8 cellular contexts compared by ENCODE assay signal in the genomic region with DNA sequence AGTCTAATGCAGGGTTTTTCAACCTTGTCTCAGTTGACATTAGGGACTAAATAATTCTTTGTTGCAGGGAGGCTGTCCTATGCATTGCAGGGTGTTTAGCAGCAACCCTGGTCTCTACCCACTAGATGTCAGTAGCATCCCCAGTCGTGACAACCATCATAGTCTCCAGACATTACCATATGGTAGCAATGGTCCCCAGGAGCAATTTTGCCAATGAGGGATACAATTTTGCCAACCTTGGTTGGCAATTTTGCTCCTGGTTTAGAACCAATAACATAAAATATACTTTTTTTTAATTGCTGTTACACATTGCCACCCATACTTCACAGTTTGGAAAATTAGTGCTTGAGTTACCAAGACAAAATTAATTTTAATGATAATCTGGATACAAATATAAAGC. TPM values are rescaled to one million over a fixed set of nuclear protein-coding genes. Genes with fewer than 3 reads are reported as not detected.
DNase-seq lines count a peak whose midpoint lies in the region; ATAC-seq, FAIRE-seq and TF ChIP-seq lines count a peak whose summit lies in the region.

No MANE protein-coding gene starts in this region.

- H3K27ac Mint-ChIP-seq in astrocyte (ENCODE audit: unreplicated experiment): no peak overlapping the region

- no peaks in the 10 kb centered on the region for H3K9me3 ChIP-seq in astrocyte (ENCODE audit: insufficient read depth, low read depth, low read length)
- H3K9me3 ChIP-seq in tibial nerve: no peaks in the 10 kb centered on the region

- H3K36me3 Mint-ChIP-seq in astrocyte (ENCODE audit: low read depth, unreplicated experiment): no peaks in the 10 kb centered on the region

- TF ChIP-seq POLR2A in tibial nerve (IDR thresholded peaks at IDR 0.05): no peak

- no peak overlapping the region for H3K4me3 ChIP-seq in astrocyte (ENCODE audit: insufficient read depth, low read depth, low read length)
- H3K4me3 ChIP-seq in tibial nerve: no peak overlapping the region

- no peak overlapping the region for H3K9ac ChIP-seq in astrocyte (ENCODE audit: low read length)

- H3K79me2 ChIP-seq in astrocyte (ENCODE audit: insufficient read depth, low read length): no peaks in the 10 kb centered on the region

- no peak overlapping the region for H3K4me2 ChIP-seq in astrocyte (ENCODE audit: low read length)

- peaks cover 5% of the 10 kb centered on the region for H3K4me1 Mint-ChIP-seq in astrocyte (ENCODE audit: low read depth, unreplicated experiment)

- peak; percentile 88 for TF ChIP-seq CTCF in astrocyte (IDR thresholded peaks at IDR 0.05; ENCODE audit: insufficient read depth, low read depth, low read length)
- TF ChIP-seq CTCF in tibial nerve (IDR thresholded peaks at IDR 0.05): peak in 3 of 5 experiments; percentile 21 to 40 (median 31)

- FAIRE-seq in astrocyte (lab: Jason Lieb, UNC): no peak

- H4K20me1 ChIP-seq in astrocyte (ENCODE audit: insufficient read depth, low read length): no peaks in the 10 kb centered on the region

- H3K27ac ChIP-seq in astrocyte (ENCODE audit: low read depth, low read length): no peak overlapping the region
- H3K27ac ChIP-seq in tibial nerve: no peak overlapping the region

- no peaks in the 10 kb centered on the region for H3K27me3 ChIP-seq in astrocyte (ENCODE audit: insufficient read depth, low read length)
- H3K27me3 ChIP-seq in tibial nerve: peaks cover 0 to 15% of the 10 kb centered on the region in 2 donors

- DNase-seq in D341Med (ENCODE audit: low spot score) (peak; percentile 51), NCI-H526 (lab: John Stamatoyannopoulos, UW) (peak; percentile 25 to 56), astrocyte (ENCODE audit: low read depth) (peak; percentile 25), iPS-NIHi7 (ENCODE audit: extremely low spot score) (peak; percentile 45), tibial nerve (ENCODE audit: low spot score in 2 of 2) (no peak)
- no peak for DNase-seq in stimulated activated CD4-positive, alpha-beta T cell treated with anti-CD3 and anti-CD28 coated beads, Interleukin-2, amount 100 ng/mL, for 24 hours

- H3K36me3 ChIP-seq in astrocyte (ENCODE audit: insufficient read depth, low read length) (no peaks in the 10 kb centered on the region), tibial nerve (no peaks in the 10 kb centered on the region)

- 5 to 13% methylated on average over 1 of the region's 1 CpG for WGBS in tibial nerve, 2 donors

- TF ChIP-seq EP300 in tibial nerve (IDR thresholded peaks at IDR 0.05): no peak

- H3K4me3 Mint-ChIP-seq in astrocyte (ENCODE audit: unreplicated experiment): no peak overlapping the region

- peak; percentile 78 for ATAC-seq in GM18867 (IDR thresholded peaks at IDR 0.05; ENCODE audit: unreplicated experiment)
- ATAC-seq in HG02970 (IDR thresholded peaks at IDR 0.05; ENCODE audit: low FRiP score, unreplicated experiment): peak; percentile 57

- no peaks in the 10 kb centered on the region for H3K9me3 Mint-ChIP-seq in astrocyte (ENCODE audit: unreplicated experiment)

- H3K27me3 Mint-ChIP-seq in astrocyte (ENCODE audit: low read depth, unreplicated experiment): no peaks in the 10 kb centered on the region

- H3K4me1 ChIP-seq in astrocyte (ENCODE audit: insufficient read depth, low read length): peaks cover 10% of the 10 kb centered on the region
- peaks cover 0 to 3% (median 1%) of the 10 kb centered on the region in 4 donors for H3K4me1 ChIP-seq in tibial nerve

- H2AFZ ChIP-seq in astrocyte (ENCODE audit: low read depth, low read length): no peak overlapping the region

RNA-seq across cellular contexts. Expression of gene EREG, which starts 6.0 kb away (rescaled TPM):
- total RNA-seq in astrocyte: 0.14 and 0.30 TPM in 2 replicates
- total RNA-seq in tibial nerve: under 1 TPM in 2 of 4 donors, not detected in 2; 0.20 to 0.21 TPM

Comparison
In these comparisons a context has a peak if more than half of its experiments do, and no peak if none do; other contexts are left out.
1. DNase-seq: peak in D341Med (single experiment), NCI-H526 (2 of 2), astrocyte (single experiment) and iPS-NIHi7 (single experiment); none in tibial nerve (0 of 2) and stimulated activated CD4-positive, alpha-beta T cell treated with anti-CD3 and anti-CD28 coated beads, Interleukin-2, amount 100 ng/mL, for 24 hours (0 of 2).